ENCODE assay signal across 8 cellular contexts in the genomic region with DNA sequence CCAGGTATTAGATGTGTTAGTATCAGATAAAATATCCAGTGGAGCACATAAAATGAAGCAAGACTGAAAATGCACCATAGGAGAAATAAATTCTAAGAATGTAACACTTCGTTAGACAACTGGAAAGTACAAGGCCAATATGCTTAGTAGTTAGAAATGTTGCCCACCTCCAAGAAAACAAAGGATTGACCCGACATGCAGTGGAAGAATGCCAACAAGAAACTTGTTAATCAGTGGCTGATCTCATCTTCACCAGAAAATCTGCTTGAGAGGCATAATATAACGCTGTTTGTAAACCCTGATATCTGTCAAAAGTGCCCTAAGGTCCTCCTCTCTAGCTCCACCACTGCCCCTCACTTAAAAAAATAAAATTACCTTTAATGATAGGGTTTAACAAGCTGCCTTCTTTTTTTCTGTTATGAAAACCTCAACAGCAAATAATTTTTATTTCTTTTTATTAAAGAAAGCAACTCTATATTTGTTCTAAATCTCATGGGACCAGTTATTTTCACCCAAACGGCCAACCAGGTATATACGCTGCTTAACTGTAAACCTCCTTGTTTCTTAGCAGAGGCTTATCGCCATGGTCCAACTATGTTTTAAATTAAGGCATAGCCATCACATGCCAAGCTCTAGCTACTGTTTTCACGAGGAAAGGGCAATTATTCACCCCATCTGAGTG. TPM values are rescaled to one million over a fixed set of nuclear protein-coding genes. Genes with fewer than 3 reads are reported as not detected.
DNase-seq lines count a peak whose midpoint lies in the region; ATAC-seq and TF ChIP-seq lines count a peak whose summit lies in the region.

No MANE protein-coding gene starts in this region.

- H3K27ac Mint-ChIP-seq in CD8-positive, alpha-beta memory T cell, result peak overlapping the region; percentile 52 to 98 (median 97)
- no peak overlapping the region for H3K27ac Mint-ChIP-seq in osteocyte (ENCODE audit: unreplicated experiment)

- CTCF ChIA-PET in CD8-positive, alpha-beta memory T cell (lab: Charles Lee), result interaction anchor here (1.0 to 12.1 kb wide), 8 partner anchors 22 to 815 kb away, joined by 3 to 143 read pairs (median 6); no protein-coding TSS in a partner anchor

- peaks cover 24% of the 10 kb centered on the region for H3K4me1 ChIP-seq in CD8-positive, alpha-beta memory T cell (ENCODE audit: insufficient read depth, low read length)
- H3K4me1 ChIP-seq in OCI-LY3 (ENCODE audit: low read length), result peaks cover 23% of the 10 kb centered on the region

- peak overlapping the region; percentile 75 for H3K9ac ChIP-seq in OCI-LY3 (ENCODE audit: low read length)

- H3K36me3 ChIP-seq in CD8-positive, alpha-beta memory T cell (ENCODE audit: insufficient read depth, low read length), result no peaks in the 10 kb centered on the region
- H3K36me3 ChIP-seq in OCI-LY3 (replicated peaks; ENCODE audit: low read depth, low read length), result no peaks in the 10 kb centered on the region

- no peak overlapping the region for H2AFZ ChIP-seq in OCI-LY3 (ENCODE audit: low read depth, low read length)

- H4K20me1 ChIP-seq in OCI-LY3 (ENCODE audit: insufficient read depth, low read length), result no peaks in the 10 kb centered on the region; the same call in 1 of the 2 replicates

- H3K4me3 ChIP-seq in CD8-positive, alpha-beta memory T cell (ENCODE audit: low read length), result peak overlapping the region; percentile 92
- H3K4me3 ChIP-seq in OCI-LY3 (ENCODE audit: low read length) (peak overlapping the region; percentile 96), epithelial cell of proximal tubule (ENCODE audit: low read depth, low read length) (peak overlapping the region; percentile 88)

- ATAC-seq in GM19023 (IDR thresholded peaks at IDR 0.05; ENCODE audit: unreplicated experiment), result no peak
- no peak for ATAC-seq in HG02981 (IDR thresholded peaks at IDR 0.05; ENCODE audit: unreplicated experiment)
- ATAC-seq in HG02973 (IDR thresholded peaks at IDR 0.05; ENCODE audit: unreplicated experiment), result no peak

- H3K27me3 ChIP-seq in CD8-positive, alpha-beta memory T cell (ENCODE audit: insufficient read depth, low read length, poor library complexity, severe bottlenecking), result no peaks in the 10 kb centered on the region
- H3K27me3 ChIP-seq in OCI-LY3 (ENCODE audit: low read depth, low read length), result no peaks in the 10 kb centered on the region

- H3K4me1 Mint-ChIP-seq in CD8-positive, alpha-beta memory T cell, result peaks cover 34 to 46% (median 39%) of the 10 kb centered on the region in 3 donors
- peaks cover 10% of the 10 kb centered on the region for H3K4me1 Mint-ChIP-seq in osteocyte (ENCODE audit: unreplicated experiment)

- no peak for DNase-seq in CD8-positive, alpha-beta memory T cell
- DNase-seq in epithelial cell of proximal tubule (ENCODE audit: low read depth) (peak; percentile 77), osteocyte (ENCODE audit: extremely low spot score, unreplicated experiment) (no peak), DMS53 treated with DMSO at 0.1 percent for 48 hours (lab: John Stamatoyannopoulos, UW; ENCODE audit: unreplicated experiment) (no peak)

- no peaks in the 10 kb centered on the region for H3K9me3 Mint-ChIP-seq in CD8-positive, alpha-beta memory T cell
- H3K9me3 Mint-ChIP-seq in osteocyte (ENCODE audit: unreplicated experiment), result no peaks in the 10 kb centered on the region

- H3K79me2 ChIP-seq in OCI-LY3 (ENCODE audit: low read length), result peaks cover 44% of the 10 kb centered on the region

- POLR2A ChIA-PET in CD8-positive, alpha-beta memory T cell (lab: Charles Lee), result interaction anchor here (1.1 to 4.0 kb wide), 2 partner anchors 23 to 383 kb away, joined by 3 to 37 read pairs; no protein-coding TSS in a partner anchor

- TF ChIP-seq CTCF in OCI-LY3 (IDR thresholded peaks at IDR 0.05; ENCODE audit: low read depth, low read length) (no peak), epithelial cell of proximal tubule (conservative IDR thresholded peaks at IDR 0.05; ENCODE audit: low read depth, low read length) (no peak), osteocyte (IDR thresholded peaks at IDR 0.05) (no peak)

- peak overlapping the region; percentile 92 for H3K27ac ChIP-seq in CD8-positive, alpha-beta memory T cell (ENCODE audit: low read depth, low read length)
- H3K27ac ChIP-seq in OCI-LY3 (ENCODE audit: low read length), result no peak overlapping the region

- no peaks in the 10 kb centered on the region for H3K27me3 Mint-ChIP-seq in CD8-positive, alpha-beta memory T cell
- H3K27me3 Mint-ChIP-seq in osteocyte (ENCODE audit: unreplicated experiment), result peaks cover 59% of the 10 kb centered on the region

- peak overlapping the region; percentile 90 to 97 (median 93) for H3K4me3 Mint-ChIP-seq in CD8-positive, alpha-beta memory T cell
- peak overlapping the region; percentile 73 for H3K4me3 Mint-ChIP-seq in osteocyte (ENCODE audit: unreplicated experiment)

- H3K4me2 ChIP-seq in OCI-LY3 (ENCODE audit: low read length), result peak overlapping the region; percentile 94

- H3K9me3 ChIP-seq in CD8-positive, alpha-beta memory T cell (ENCODE audit: low read length), result no peaks in the 10 kb centered on the region
- no peaks in the 10 kb centered on the region for H3K9me3 ChIP-seq in OCI-LY3 (ENCODE audit: insufficient read depth, low read length)

- peaks cover 0 to 21% (median 0%) of the 10 kb centered on the region in 3 donors for H3K36me3 Mint-ChIP-seq in CD8-positive, alpha-beta memory T cell
- no peaks in the 10 kb centered on the region for H3K36me3 Mint-ChIP-seq in osteocyte (ENCODE audit: unreplicated experiment)

RNA-seq across cellular contexts. Expression of gene RASGEF1B, which starts 1.8 kb away (rescaled TPM):
- total RNA-seq in CD8-positive, alpha-beta memory T cell, result 1 to 10 TPM; 4.9 to 5.5 TPM
- polyA plus RNA-seq in CD8-positive, alpha-beta memory T cell, result 6.1 TPM
- total RNA-seq in epithelial cell of proximal tubule, result 0.87 and 1.0 TPM in 2 replicates
- total RNA-seq in osteocyte, result 0.64 and 0.84 TPM in 2 replicates
